ENCODE assay signal across 1 cellular context in the genomic region with DNA sequence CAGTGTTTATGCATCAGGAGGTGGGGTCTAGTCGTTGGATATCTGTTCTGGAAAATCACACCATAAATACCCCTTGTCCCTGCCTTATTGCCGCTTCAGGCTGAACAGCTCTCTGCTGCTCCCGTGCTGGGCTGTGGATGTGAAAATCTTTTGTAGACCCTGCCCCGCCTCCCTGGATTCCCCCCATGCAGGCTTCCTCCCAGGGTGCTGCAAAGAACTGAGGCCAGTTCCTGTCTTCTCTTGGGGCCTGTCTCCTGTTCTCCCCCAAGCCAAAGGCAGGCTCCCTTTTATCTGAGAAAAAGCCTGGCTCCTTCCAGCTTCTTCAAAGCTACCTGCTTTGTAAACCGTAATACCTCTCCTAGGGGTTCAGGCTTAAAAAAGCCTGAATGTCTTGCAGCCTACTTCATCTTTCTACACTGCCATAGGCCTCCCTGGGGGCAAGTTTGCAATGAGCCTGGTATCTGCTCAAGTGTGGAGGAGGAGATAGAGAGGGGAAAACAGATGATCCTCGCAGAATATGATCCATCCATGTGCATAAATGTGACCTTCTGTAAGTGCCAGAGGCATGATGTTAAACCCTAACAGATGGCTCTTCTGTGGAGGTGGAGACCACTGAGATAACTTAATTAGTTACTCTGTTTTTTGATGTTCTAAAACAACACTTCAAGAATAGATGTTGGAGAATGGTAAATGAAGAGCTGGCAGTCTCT.
TF ChIP-seq lines count a peak whose summit lies in the region.

No MANE protein-coding gene starts in this region.

TF ChIP-seq in HEK293T, 16 proteins besides CTCF, POLR2A, EP300 and RAD21:
- TF ChIP-seq NFRKB (IDR thresholded peaks at IDR 0.05) = no peak
- TF ChIP-seq SP1 (IDR thresholded peaks at IDR 0.05) = no peak
- no peak for TF ChIP-seq L3MBTL2 (conservative IDR thresholded peaks at IDR 0.05)
- no peak for TF ChIP-seq TARDBP (IDR thresholded peaks at IDR 0.05)
- no peak for TF ChIP-seq BHLHE40 (IDR thresholded peaks at IDR 0.05; ENCODE audit: borderline replicate concordance)
